ENCODE assay signal across 9 cellular contexts in genomic region chr4:140568507-140569306, GRCh38. TPM values are rescaled to one million over a fixed set of nuclear protein-coding genes. Genes with fewer than 3 reads are reported as not detected.
A peak's percentile ranks its signal among the peaks of the same experiment; 100 is the strongest.
DNase-seq lines count a peak whose midpoint lies in the region; TF ChIP-seq lines count a peak whose summit lies in the region.
"Had no signal": no experiment of that assay in that cellular context is flagged by ENCODE, and none has a peak within 500 bp of the region (broad histone marks: within the 10 kb centered on the region; RNA-seq: fewer than 3 reads in every experiment).

Gene UCP1, minus strand, starts transcription at chr4:140568961. Its CDS starts 232 bp downstream, at chr4:140568729.

- WGBS in smooth muscle cell (ENCODE audit: low lambda C conversion rate), result 2% methylated on average over 64 of the region's 69 CpGs

- peak within 1 kb of the TSS; percentile 94 for H3K4me2 ChIP-seq in smooth muscle cell

- H3K9ac ChIP-seq in smooth muscle cell (ENCODE audit: low read depth), result no peak within 1 kb of the TSS

- peaks cover 9% of the 10 kb centered on the region for H3K27me3 ChIP-seq in ascending aorta
- H3K27me3 ChIP-seq in smooth muscle cell (ENCODE audit: low read depth), result peaks cover 90% of the 10 kb centered on the region

- peak within 1 kb of the TSS; percentile 67 to 68 for H3K4me3 ChIP-seq in ascending aorta
- peak within 1 kb of the TSS; percentile 57 for H3K4me3 ChIP-seq in iPS-18c (ENCODE audit: insufficient read depth, low read depth, low read length)
- peak within 1 kb of the TSS; percentile 58 for H3K4me3 ChIP-seq in smooth muscle cell
- H3K4me3 ChIP-seq: SK-N-MC had no signal

- no peaks in the 10 kb centered on the region for H4K20me1 ChIP-seq in smooth muscle cell (ENCODE audit: low read depth)

- TF ChIP-seq CTCF in ascending aorta (IDR thresholded peaks at IDR 0.05) (no peak), smooth muscle cell (IDR thresholded peaks at IDR 0.05; ENCODE audit: borderline replicate concordance, insufficient read depth, poor library complexity, severe bottlenecking) (no peak)

- H3K27ac ChIP-seq in ascending aorta (no peak within 1 kb of the TSS), smooth muscle cell (ENCODE audit: low read depth) (no peak within 1 kb of the TSS)
- H3K27ac ChIP-seq: SK-N-MC had no signal

- H3F3A ChIP-seq in smooth muscle cell (ENCODE audit: low read depth), result no peaks in the 10 kb centered on the region

- H3K9me3 ChIP-seq in ascending aorta (no peaks in the 10 kb centered on the region), iPS-18c (ENCODE audit: control insufficient read depth, insufficient read depth, low read length) (no peaks in the 10 kb centered on the region), smooth muscle cell (replicated peaks; ENCODE audit: low read depth) (no peaks in the 10 kb centered on the region)

- H3K4me1 ChIP-seq in ascending aorta, result peaks cover 0 to 6% of the 10 kb centered on the region in 2 donors
- peaks cover 7% of the 10 kb centered on the region for H3K4me1 ChIP-seq in smooth muscle cell (ENCODE audit: low read depth)

- H3K36me3 ChIP-seq in ascending aorta (no peaks in the 10 kb centered on the region), smooth muscle cell (ENCODE audit: low read depth) (no peaks in the 10 kb centered on the region)

- H2AFZ ChIP-seq in smooth muscle cell (ENCODE audit: low read depth), result peak within 1 kb of the TSS; percentile 49

- intact Hi-C loops in ascending aorta (cut with DNase I), result no loop called here

- DNase-seq in NCI-H510A treated with DMSO at 0.1 percent for 48 hours (lab: John Stamatoyannopoulos, UW), result peak; percentile 28
- no peak for DNase-seq in NCI-H510A (lab: John Stamatoyannopoulos, UW)
- no peak for DNase-seq in ascending aorta (ENCODE audit: low spot score in 2 of 2)
- no peak for DNase-seq in smooth muscle cell (lab: John Stamatoyannopoulos, UW; ENCODE audit: unreplicated experiment)
- no peak for DNase-seq in NCI-H345 treated with DMSO at 0.1 percent for 48 hours (lab: John Stamatoyannopoulos, UW; ENCODE audit: unreplicated experiment)
- DNase-seq in SW 1271 (lab: John Stamatoyannopoulos, UW), result no peak
- DNase-seq in globus pallidus (ENCODE audit: low spot score), result no peak

- no peaks in the 10 kb centered on the region for H3K79me2 ChIP-seq in smooth muscle cell (ENCODE audit: low read depth)

RNA-seq across cellular contexts. Expression of gene UCP1, which starts in this region (rescaled TPM):
- total RNA-seq in ascending aorta (not detected), smooth muscle cell (0.67 TPM in 1 of 2 replicates, not detected in the other)
- 0.15 and 0.24 TPM in 2 replicates for polyA plus RNA-seq in smooth muscle cell
